10 cellular contexts compared by ENCODE assay signal in the genomic region with DNA sequence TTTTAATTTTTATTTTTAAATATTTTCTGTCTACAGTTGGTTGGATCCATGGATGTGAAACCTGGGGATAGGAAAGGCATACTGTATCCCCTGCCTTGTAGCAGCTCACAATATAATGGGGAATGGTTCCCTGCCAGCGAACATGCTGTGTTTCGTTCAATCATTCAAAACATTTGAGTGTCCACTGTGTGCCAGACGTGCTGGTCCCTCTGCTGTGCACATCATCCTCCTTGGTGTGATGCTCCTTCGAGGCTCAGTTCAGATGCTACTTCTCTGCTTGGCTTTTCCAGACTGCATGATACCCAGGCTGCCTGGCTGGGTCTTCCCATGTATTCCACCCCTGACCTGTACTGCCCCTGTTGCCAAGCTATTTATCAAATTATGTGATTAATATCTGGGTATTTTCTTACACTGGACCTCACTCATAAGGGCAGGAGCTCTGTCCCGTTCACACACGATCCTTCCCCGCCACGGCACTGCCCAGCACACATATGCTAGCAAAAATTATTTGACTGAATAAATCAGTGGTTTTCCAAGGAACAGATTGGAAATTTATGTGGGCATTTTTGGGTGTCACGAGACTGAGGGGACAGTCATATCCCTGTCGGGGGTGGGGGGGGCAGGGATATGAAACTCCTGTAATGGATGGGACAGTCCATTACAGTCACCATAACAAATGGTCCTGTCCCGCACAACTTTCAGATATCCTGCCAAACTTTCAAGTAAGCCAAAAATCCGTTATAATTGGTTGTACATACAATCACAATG. TPM values are rescaled to one million over a fixed set of nuclear protein-coding genes. Genes with fewer than 3 reads are reported as not detected.
DNase-seq lines count a peak whose midpoint lies in the region; ATAC-seq and TF ChIP-seq lines count a peak whose summit lies in the region.
"Had no signal": no experiment of that assay in that cellular context is flagged by ENCODE, and none has a peak within 500 bp of the region (broad histone marks: within the 10 kb centered on the region; RNA-seq: fewer than 3 reads in every experiment).

No MANE protein-coding gene starts in this region.

- peak overlapping the region; percentile 99 for H3K9ac ChIP-seq in mesenchymal stem cell (ENCODE audit: low read length)

- H3K9me3 Mint-ChIP-seq in effector memory CD8-positive, alpha-beta T cell, result no peaks in the 10 kb centered on the region

- peaks cover 28% of the 10 kb centered on the region for H3K4me1 ChIP-seq in mesenchymal stem cell (ENCODE audit: control insufficient read depth, insufficient read depth, low read depth, low read length)
- H3K4me1 ChIP-seq in upper lobe of right lung, result peaks cover 48% of the 10 kb centered on the region

- H3K23ac ChIP-seq in mesenchymal stem cell (ENCODE audit: low read length in 2 of 2), result no peak overlapping the region

- no peak overlapping the region for H3K27ac Mint-ChIP-seq in effector memory CD8-positive, alpha-beta T cell

- peak overlapping the region; percentile 78 to 94 for H3K18ac ChIP-seq in mesenchymal stem cell (ENCODE audit: low read depth in 1 of 2, low read length in 2 of 2)

- no peak overlapping the region for H3K4me2 ChIP-seq in mesenchymal stem cell (ENCODE audit: low read length, poor library complexity, severe bottlenecking)

- no peak overlapping the region for H2BK5ac ChIP-seq in mesenchymal stem cell (ENCODE audit: low read depth, low read length, poor library complexity, severe bottlenecking)

- no peak for ATAC-seq in upper lobe of right lung
- no peak for ATAC-seq in effector memory CD8-positive, alpha-beta T cell (replicated peaks)
- ATAC-seq in GM21367 (IDR thresholded peaks at IDR 0.05; ENCODE audit: unreplicated experiment), result no peak
- ATAC-seq in GM19351 (IDR thresholded peaks at IDR 0.05; ENCODE audit: unreplicated experiment), result no peak

- peaks cover 0 to 10% of the 10 kb centered on the region in 2 donors for H3K27me3 Mint-ChIP-seq in effector memory CD8-positive, alpha-beta T cell

- peak overlapping the region; percentile 58 for H2BK120ac ChIP-seq in mesenchymal stem cell (ENCODE audit: low read depth, low read length)

- no peak overlapping the region for H2BK15ac ChIP-seq in mesenchymal stem cell (ENCODE audit: low read depth, poor library complexity, severe bottlenecking)

- no peak overlapping the region for H3K4me3 Mint-ChIP-seq in effector memory CD8-positive, alpha-beta T cell

- TF ChIP-seq CTCF in brain microvascular endothelial cell (IDR thresholded peaks at IDR 0.05; ENCODE audit: low read depth, low read length, missing control alignments) (no peak), upper lobe of right lung (IDR thresholded peaks at IDR 0.05) (no peak)

- peaks cover 15% of the 10 kb centered on the region for H3K79me1 ChIP-seq in mesenchymal stem cell (replicated peaks; ENCODE audit: low read length, poor library complexity, severe bottlenecking)

- intact Hi-C loops in upper lobe of right lung (cut with DNase I), result no loop called here

- peak overlapping the region; percentile 93 for H4K91ac ChIP-seq in mesenchymal stem cell (ENCODE audit: low read length)

- H3K36me3 ChIP-seq in brain microvascular endothelial cell (replicated peaks) (no peaks in the 10 kb centered on the region), mesenchymal stem cell (ENCODE audit: control insufficient read depth in 1 of 2, insufficient read depth in 2 of 2, low read depth in 1 of 2, low read length in 2 of 2) (peaks cover 0 to 11% of the 10 kb centered on the region in 2 experiments), upper lobe of right lung (no peaks in the 10 kb centered on the region)

- H3K36me3 Mint-ChIP-seq in effector memory CD8-positive, alpha-beta T cell (ENCODE audit: insufficient read depth), result peaks cover 3% of the 10 kb centered on the region

- peaks cover 12 to 14% of the 10 kb centered on the region in 2 donors for H3K4me1 Mint-ChIP-seq in effector memory CD8-positive, alpha-beta T cell (ENCODE audit: low read depth in 2 of 2)

- peak overlapping the region; percentile 34 to 84 for H3K4ac ChIP-seq in mesenchymal stem cell (ENCODE audit: low read depth in 1 of 2, low read length in 2 of 2)

- H2AFZ ChIP-seq in mesenchymal stem cell (ENCODE audit: low read depth, low read length), result no peak overlapping the region

- H3K27me3 ChIP-seq in brain microvascular endothelial cell (replicated peaks) (no peaks in the 10 kb centered on the region), mesenchymal stem cell (ENCODE audit: control insufficient read depth in 1 of 2, insufficient read depth in 1 of 2, low read length in 2 of 2) (no peaks in the 10 kb centered on the region), upper lobe of right lung (no peaks in the 10 kb centered on the region)

- no peaks in the 10 kb centered on the region for H3K9me3 ChIP-seq in mesenchymal stem cell (ENCODE audit: control insufficient read depth, low read length)
- H3K9me3 ChIP-seq in upper lobe of right lung, result no peaks in the 10 kb centered on the region

- no peak overlapping the region for H2AK5ac ChIP-seq in mesenchymal stem cell (ENCODE audit: low read length, severe bottlenecking)

- peak; percentile 50 for DNase-seq in activated effector memory CD4-positive, alpha-beta T cell treated with anti-CD3 and anti-CD28 coated beads, Interleukin-2, amount 50 U/mL, for 16 hours
- no peak for DNase-seq in activated effector memory CD4-positive, alpha-beta T cell treated with Interleukin-2 at 50 U/mL for 16 hours
- DNase-seq in brain microvascular endothelial cell, result no peak
- peak; percentile 25 for DNase-seq in mesenchymal stem cell
- no peak for DNase-seq in upper lobe of right lung
- DNase-seq in effector memory CD8-positive, alpha-beta T cell, result no peak
- DNase-seq: midbrain, NCI-H524 treated with DMSO at 0.1 percent for 48 hours had no signal

- H3K4me3 ChIP-seq in brain microvascular endothelial cell (ENCODE audit: low read depth, low read length) (no peak overlapping the region), mesenchymal stem cell (ENCODE audit: insufficient read depth in 1 of 2, low read depth in 1 of 2, low read length in 2 of 2) (peak overlapping the region in 1 of 2 experiments; percentile 89), upper lobe of right lung (no peak overlapping the region)

- in situ Hi-C loops in brain microvascular endothelial cell (cut with HindIII; ENCODE audit: low pct_ligation_motif_present, low sequenced_read_pairs), result loop anchor here (25.0 kb wide), 1 partner anchor 113 kb away; no protein-coding TSS in a partner anchor

- 80% methylated on average over 7 of the region's 12 CpGs for WGBS in mesenchymal stem cell

- peak overlapping the region; percentile 68 for H4K8ac ChIP-seq in mesenchymal stem cell (ENCODE audit: low read length)

- peak overlapping the region; percentile 98 to 100 for H2BK12ac ChIP-seq in mesenchymal stem cell (ENCODE audit: low read length in 2 of 2)

- no peak overlapping the region for H3K14ac ChIP-seq in mesenchymal stem cell (ENCODE audit: low read length in 2 of 2)

- peak overlapping the region; percentile 100 for H3K27ac ChIP-seq in brain microvascular endothelial cell
- H3K27ac ChIP-seq in mesenchymal stem cell (ENCODE audit: low read length, poor library complexity, severe bottlenecking), result no peak overlapping the region
- peak overlapping the region; percentile 100 for H3K27ac ChIP-seq in upper lobe of right lung

RNA-seq across cellular contexts. Expression of gene SDCBP2, which starts 4.9 kb away (rescaled TPM):
- polyA plus RNA-seq in mesenchymal stem cell (2013, experiment 1 of 2), result 1.6 TPM
- 1.8 TPM for polyA plus RNA-seq in mesenchymal stem cell (2013, experiment 2 of 2)
- total RNA-seq in upper lobe of right lung, result 10.9 TPM

RNA-seq across cellular contexts. Expression of gene SNPH, which starts 57.9 kb away (rescaled TPM):
- 10.0 TPM for polyA plus RNA-seq in mesenchymal stem cell (2013, experiment 1 of 2)
- polyA plus RNA-seq in mesenchymal stem cell (2013, experiment 2 of 2), result 9.5 TPM
- total RNA-seq in upper lobe of right lung, result 4.3 TPM

Comparison
In these comparisons a context has a peak if more than half of its experiments do, and no peak if none do; other contexts are left out.
1. DNase-seq: peak in activated effector memory CD4-positive, alpha-beta T cell treated with anti-CD3 and anti-CD28 coated beads, Interleukin-2, amount 50 U/mL, for 16 hours (single experiment) and mesenchymal stem cell (single experiment); none in activated effector memory CD4-positive, alpha-beta T cell treated with Interleukin-2 at 50 U/mL for 16 hours (single experiment), brain microvascular endothelial cell (single experiment), upper lobe of right lung (single experiment) and effector memory CD8-positive, alpha-beta T cell (0 of 3).